In genomic region chr5:28370896-28371295, GRCh38 we compare ENCODE assay signal across 26 cellular contexts.
"Had no signal": no experiment of that assay in that cellular context is flagged by ENCODE, and none has a peak within 500 bp of the region (broad histone marks: within the 10 kb centered on the region; RNA-seq: fewer than 3 reads in every experiment).

No MANE protein-coding gene starts in this region.

- H3K9me3 ChIP-seq: suprapubic skin, testis, thoracic aorta, thyroid gland, tibial artery, tibial nerve, transverse colon, upper lobe of left lung, upper lobe of right lung, uterus, vagina had no signal

- FAIRE-seq: urothelium cell line had no signal

- H3K4me1 ChIP-seq: stomach, suprapubic skin, testis, tibial artery, tibial nerve, transverse colon, upper lobe of left lung, upper lobe of right lung, uterus, vagina had no signal

- ATAC-seq: stimulated activated effector memory CD8-positive, alpha-beta T cell treated with anti-CD3 and anti-CD28 coated beads, Interleukin-12 subunit alpha, Interleukin-12 subunit beta, amount 100 ng/mL, for 72 hours; stimulated activated memory B cell treated with anti-CD40 and anti-IgM and Interleukin-4, amounts not matched to agents 10 μg/mL and 1 μg/mL and 100 μg/mL, for 72 hours; stimulated activated naive B cell treated with anti-CD40 and anti-IgM and Interleukin-4, amounts not matched to agents 10 μg/mL and 1 μg/mL and 100 μg/mL, for 72 hours; stimulated activated naive CD8-positive, alpha-beta T cell treated with anti-CD3 and anti-CD28 coated beads, Interleukin-15, amount 100 ng/mL, for 72 hours; stimulated activated naive CD8-positive, alpha-beta T cell treated with anti-CD3 and anti-CD28 coated beads, Interleukin-15, Interleukin-2, amounts not matched to agents 100 U/mL and 50 U/mL, for 24 hours; upper lobe of right lung had no signal

- H3K27me3 ChIP-seq: stomach, suprapubic skin, testis, thyroid gland, tibial artery, tibial nerve, transverse colon, upper lobe of left lung, upper lobe of right lung, uterus, vagina had no signal

- H3K36me3 ChIP-seq: stomach, suprapubic skin, thoracic aorta, thyroid gland, tibial artery, tibial nerve, transverse colon, upper lobe of left lung, upper lobe of right lung, uterus, vagina had no signal

- DNase-seq: stimulated activated CD4-positive, alpha-beta T cell treated with anti-CD3 and anti-CD28 coated beads, Interleukin-2, amount 100 ng/mL, for 48 hours; stimulated activated CD4-positive, alpha-beta T cell treated with anti-CD3 and anti-CD28 coated beads, Interleukin-4, amount 100 ng/mL, for 1 hour; stimulated activated CD4-positive, alpha-beta T cell treated with anti-CD3 and anti-CD28 coated beads, Interleukin-4, amount 100 ng/mL, for 24 hours; stimulated activated CD4-positive, alpha-beta T cell treated with anti-CD3 and anti-CD28 coated beads, Interleukin-4, amount 100 ng/mL, for 4 hours; stimulated activated CD8-positive, alpha-beta memory T cell treated with anti-CD3 and anti-CD28 coated beads, Interleukin-4, amount 100 ng/mL, for 48 hours; stimulated activated naive B cell treated with anti-CD40 and anti-IgM and Interleukin-4, amounts not matched to agents 10 μg/mL and 1 μg/mL and 100 μg/mL, for 72 hours; stimulated activated naive CD4-positive, alpha-beta T cell; stimulated activated naive CD4-positive, alpha-beta T cell treated with Interleukin-2 at 50 U/mL for 16 hours; stimulated activated naive CD8-positive, alpha-beta T cell treated with anti-CD3 and anti-CD28 coated beads, Interleukin-15, amount 100 ng/mL, for 72 hours; stimulated activated naive CD8-positive, alpha-beta T cell treated with anti-CD3 and anti-CD28 coated beads, Interleukin-15, Interleukin-2, amounts not matched to agents 100 U/mL and 50 U/mL, for 24 hours; stomach; substantia nigra; testis; thyroid gland; tibial artery; transverse colon; upper lobe of left lung; upper lobe of right lung; uterus had no signal

- H3K4me3 ChIP-seq: stomach, suprapubic skin, testis, thoracic aorta, thyroid gland, tibial artery, tibial nerve, transverse colon, upper lobe of left lung, upper lobe of right lung, uterus, vagina had no signal

- H3K27ac ChIP-seq: stomach, suprapubic skin, testis, thoracic aorta, thyroid gland, tibial artery, tibial nerve, transverse colon, upper lobe of left lung, upper lobe of right lung, uterus, vagina had no signal
